In genomic region chr9:130336885-130337284, GRCh38 we compare ENCODE assay signal across 28 cellular contexts.
"Had no signal": no experiment of that assay in that cellular context is flagged by ENCODE, and none has a peak within 500 bp of the region (broad histone marks: within the 10 kb centered on the region; RNA-seq: fewer than 3 reads in every experiment).

No MANE protein-coding gene starts in this region.

- FAIRE-seq: endometrium, frontal cortex, keratinocyte had no signal

- DNase-seq: cerebellar nuclear complex; cortex of kidney; effector memory CD8-positive, alpha-beta T cell; erythroblast; head of caudate nucleus; mammary epithelial cell; mesendoderm; midbrain; naive thymus-derived CD4-positive, alpha-beta T cell; nucleus accumbens; ovary; posterior cingulate gyrus; psoas muscle; right lobe of liver; stimulated activated CD4-positive, alpha-beta T cell treated with anti-CD3 and anti-CD28 coated beads, Interleukin-12 subunit alpha, Interleukin-12 subunit beta, amount 100 ng/mL, for 4 hours; stimulated activated CD4-positive, alpha-beta T cell treated with anti-CD3 and anti-CD28 coated beads, Interleukin-1b, Interleukin-23, amount 100 ng/mL, for 48 hours; stimulated activated CD4-positive, alpha-beta T cell treated with anti-CD3 and anti-CD28 coated beads, Interleukin-4, amount 100 ng/mL, for 1 hour; stimulated activated CD8-positive, alpha-beta memory T cell treated with anti-CD3 and anti-CD28 coated beads, Interleukin-4, amount 100 ng/mL, for 48 hours; stimulated activated naive CD4-positive, alpha-beta T cell; stomach; thyroid gland had no signal

- ATAC-seq: effector memory CD8-positive, alpha-beta T cell; left lobe of liver; naive thymus-derived CD4-positive, alpha-beta T cell; psoas muscle; right lobe of liver had no signal

- H3K9me3 Mint-ChIP-seq: effector memory CD8-positive, alpha-beta T cell; nephron; neural progenitor cell; type B pancreatic cell had no signal

- H3K36me3 Mint-ChIP-seq: naive thymus-derived CD4-positive, alpha-beta T cell; neural progenitor cell; type B pancreatic cell had no signal

- H3K4me3 Mint-ChIP-seq: effector memory CD8-positive, alpha-beta T cell; naive thymus-derived CD4-positive, alpha-beta T cell; nephron; neural progenitor cell; type B pancreatic cell had no signal

- H3K27ac Mint-ChIP-seq: effector memory CD8-positive, alpha-beta T cell; naive thymus-derived CD4-positive, alpha-beta T cell; nephron; neural progenitor cell; type B pancreatic cell had no signal
